Comparison of ENCODE assay signal across 1 cellular context in genomic region chr12:56007148-56007891, GRCh38.
A peak's percentile ranks its signal among the peaks of the same experiment; 100 is the strongest.
TF ChIP-seq lines count a peak whose summit lies in the region.

No MANE protein-coding gene starts in this region.

TF ChIP-seq in IMR-90, 13 proteins besides CTCF, POLR2A, EP300 and RAD21:
- TF ChIP-seq BHLHE40 (IDR thresholded peaks at IDR 0.05; ENCODE audit: low read depth, low read length), result 0 out of 2 replicates have a peak, but pooled peaks have one; percentile 9
- peak; percentile 92 for TF ChIP-seq MAZ (IDR thresholded peaks at IDR 0.05; ENCODE audit: borderline replicate concordance, low read depth, low read length)
- TF ChIP-seq RCOR1 (IDR thresholded peaks at IDR 0.05; ENCODE audit: insufficient replicate concordance, low read length), result no peak
- TF ChIP-seq NFE2L2 (IDR thresholded peaks at IDR 0.05; ENCODE audit: low read depth, low read length), result no peak
- TF ChIP-seq RFX5 (IDR thresholded peaks at IDR 0.05; ENCODE audit: low read depth, low read length), result no peak
- no peak for TF ChIP-seq SMC3 (IDR thresholded peaks at IDR 0.05; ENCODE audit: low read depth, low read length)
- TF ChIP-seq ELK1 (IDR thresholded peaks at IDR 0.05; ENCODE audit: borderline replicate concordance, low read depth, low read length), result peak; percentile 86; the same call in 1 of the 2 replicates
- TF ChIP-seq MAFK (IDR thresholded peaks at IDR 0.05; ENCODE audit: low read depth, low read length), result no peak
- no peak for TF ChIP-seq CEBPB (IDR thresholded peaks at IDR 0.05; ENCODE audit: low read depth, low read length)
- no peak for TF ChIP-seq FOS (IDR thresholded peaks at IDR 0.05; ENCODE audit: low read depth, low read length)
- TF ChIP-seq USF2 (IDR thresholded peaks at IDR 0.05; ENCODE audit: low read depth, low read length), result no peak
- peak; percentile 22; the same call in 1 of the 2 replicates for TF ChIP-seq MXI1 (IDR thresholded peaks at IDR 0.05; ENCODE audit: borderline replicate concordance, low read depth, low read length)
- no peak for TF ChIP-seq CHD1 (IDR thresholded peaks at IDR 0.05; ENCODE audit: low read depth, low read length)
